In the genomic region with DNA sequence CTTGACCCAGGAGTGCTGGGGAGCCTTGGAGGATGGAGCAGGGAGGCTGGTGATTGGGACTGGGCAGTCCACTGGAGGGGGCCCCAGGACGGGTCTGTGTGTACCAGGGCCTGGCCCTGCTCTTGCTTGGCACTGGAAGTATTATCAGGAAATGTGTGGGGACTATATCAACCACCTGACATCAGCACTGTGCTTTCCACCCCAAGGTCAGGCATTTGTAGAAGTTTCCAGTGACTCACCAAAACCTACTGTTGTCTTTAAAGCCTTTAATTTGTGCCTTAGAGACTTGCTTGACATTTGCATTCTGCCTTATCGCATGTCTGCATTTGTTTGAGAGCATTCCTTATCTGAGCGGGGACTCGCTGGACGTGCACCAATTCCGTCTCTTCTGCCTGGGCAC, we compare ENCODE assay signal across 19 cellular contexts.
DNase-seq lines count a peak whose midpoint lies in the region; ATAC-seq, FAIRE-seq and TF ChIP-seq lines count a peak whose summit lies in the region.
"Had no signal": no experiment of that assay in that cellular context is flagged by ENCODE, and none has a peak within 500 bp of the region (broad histone marks: within the 10 kb centered on the region; RNA-seq: fewer than 3 reads in every experiment).

No MANE protein-coding gene starts in this region.

- H3K27me3 ChIP-seq in body of pancreas = no peaks in the 10 kb centered on the region
- H3K27me3 ChIP-seq in right cardiac atrium (ENCODE audit: control insufficient read depth, insufficient read depth) = no peaks in the 10 kb centered on the region

- TF ChIP-seq CTCF in A549 (IDR thresholded peaks at IDR 0.05) (no peak), body of pancreas (IDR thresholded peaks at IDR 0.05) (no peak)

- H3K4me3 ChIP-seq in A549 (no peak overlapping the region), body of pancreas (no peak overlapping the region), right cardiac atrium (ENCODE audit: low read length) (no peak overlapping the region)
- H3K4me3 ChIP-seq: dorsolateral prefrontal cortex, prostate gland, tibial nerve had no signal

- peak; percentile 45 to 63; a peak in 5 of 6 replicates for ATAC-seq in A549
- ATAC-seq in body of pancreas = peak; percentile 21
- peak; percentile 54 to 92 for ATAC-seq in right cardiac atrium
- ATAC-seq: WTC11 had no signal

- H3K36me3 ChIP-seq in body of pancreas (replicated peaks in 1 of 2; ENCODE audit: insufficient read depth in 1 of 2, low read depth in 2 of 2) = no peaks in the 10 kb centered on the region
- H3K36me3 ChIP-seq: prostate gland, tibial nerve had no signal

- CTCF ChIA-PET in A549 (lab: Yijun Ruan, JAX) = no interaction called here

- no peaks in the 10 kb centered on the region for H3K9me3 ChIP-seq in A549
- no peaks in the 10 kb centered on the region for H3K9me3 ChIP-seq in body of pancreas
- no peaks in the 10 kb centered on the region for H3K9me3 ChIP-seq in right cardiac atrium (ENCODE audit: control insufficient read depth, low read length)
- H3K9me3 ChIP-seq: prostate gland, SK-N-SH, tibial nerve had no signal

- H3K4me1 ChIP-seq in A549 (peaks cover 24% of the 10 kb centered on the region), body of pancreas (no peaks in the 10 kb centered on the region), right cardiac atrium (ENCODE audit: control insufficient read depth, insufficient read depth, low read length) (no peaks in the 10 kb centered on the region)
- H3K4me1 ChIP-seq: prostate gland, tibial nerve had no signal

- no peak for TF ChIP-seq POLR2A in A549 (IDR thresholded peaks at IDR 0.05; ENCODE audit: low read length)
- no peak for TF ChIP-seq POLR2A in body of pancreas (IDR thresholded peaks at IDR 0.05)

- FAIRE-seq in A549 (lab: Jason Lieb, UNC) = no peak

- TF ChIP-seq RAD21 in A549 (conservative IDR thresholded peaks at IDR 0.05 in 1 of 2, IDR thresholded peaks at IDR 0.05 in 1 of 2) = no peak

- POLR2A ChIA-PET in A549 (lab: Yijun Ruan, JAX) = no interaction called here

- 54% methylated on average over 6 of the region's 6 CpGs for WGBS in A549 (ENCODE audit: missing lambda C conversion rate)
- 13 to 20% methylated on average over 6 of the region's 6 CpGs for WGBS in body of pancreas, 2 donors
- 60% methylated on average over 6 of the region's 6 CpGs for WGBS in right cardiac atrium

- H3K27ac ChIP-seq in A549 (peak overlapping the region; percentile 48 to 49; a peak in 4 of 6 replicates), body of pancreas (no peak overlapping the region), right cardiac atrium (ENCODE audit: low read length) (no peak overlapping the region)
- H3K27ac ChIP-seq: dorsolateral prefrontal cortex, prostate gland, tibial nerve had no signal

- DNase-seq in A549 (ENCODE audit: low read depth in 1 of 2, low spot score in 1 of 2) (peak; percentile 28 to 51), LHCN-M2 (ENCODE audit: low read depth) (peak; percentile 60), body of pancreas (peak in 3 of 4 donors; percentile 16 to 43 (median 40)), right cardiac atrium (no peak), NOMO-1 (lab: John Stamatoyannopoulos, UW; ENCODE audit: unreplicated experiment in 2 of 2) (no peak), NCI-H526 (lab: John Stamatoyannopoulos, UW) (no peak), NCI-H2029 treated with DMSO at 0.1 percent for 48 hours (lab: John Stamatoyannopoulos, UW) (no peak), amygdala (lab: John Stamatoyannopoulos, UW) (no peak)
- DNase-seq: activated CD8-positive, alpha-beta memory T cell treated with anti-CD3 and anti-CD28 coated beads, Interleukin-2, amount 50 U/mL, for 48 hours; immature natural killer cell; NCI-H1930; NCI-H748 treated with DMSO at 0.1 percent for 48 hours; SK-N-SH; stimulated activated CD4-positive, alpha-beta T cell treated with anti-CD3 and anti-CD28 coated beads, Interleukin-1b, Interleukin-23, amount 100 ng/mL, for 48 hours; stimulated activated CD8-positive, alpha-beta memory T cell treated with anti-CD3 and anti-CD28 coated beads, Interleukin-4, amount 100 ng/mL, for 48 hours had no signal

- H3K4me2 ChIP-seq in A549 = peak overlapping the region; percentile 41; the same call in 2 of the 3 replicates
- H3K4me2 ChIP-seq: SK-N-SH had no signal

- intact Hi-C loops in body of pancreas (cut with DNase I) = no loop called here
- intact Hi-C loops in right cardiac atrium (cut with DNase I) = no loop called here

- no peak for TF ChIP-seq EP300 in A549 (IDR thresholded peaks at IDR 0.05)

TF ChIP-seq in A549, 52 proteins besides CTCF, POLR2A, EP300 and RAD21:
- TF ChIP-seq FOSL2 (IDR thresholded peaks at IDR 0.05) (no peak), FOSL2 (CRISPR knock-in tag; IDR thresholded peaks at IDR 0.05) (0 out of 2 replicates have a peak, but pooled peaks have one; percentile 2), KDM1A (IDR thresholded peaks at IDR 0.05; ENCODE audit: low read depth) (no peak)

Comparison
In these comparisons a context has a peak if more than half of its experiments do, and no peak if none do; other contexts are left out.
1. ATAC-seq: peak in every context shown above with its lines; median percentile 73 in right cardiac atrium; 54 in A549; 21 in body of pancreas.
2. DNase-seq: peak in A549 (2 of 2), LHCN-M2 (single experiment) and body of pancreas (3 of 4); none in right cardiac atrium (0 of 3), NOMO-1 (0 of 2), NCI-H526 (0 of 2), NCI-H2029 treated with DMSO at 0.1 percent for 48 hours (single experiment) and amygdala (0 of 56).
3. H3K27ac ChIP-seq: peak in A549 (2 of 2); none in body of pancreas (0 of 4) and right cardiac atrium (single experiment).